1 cellular context compared by ENCODE assay signal in the genomic region with DNA sequence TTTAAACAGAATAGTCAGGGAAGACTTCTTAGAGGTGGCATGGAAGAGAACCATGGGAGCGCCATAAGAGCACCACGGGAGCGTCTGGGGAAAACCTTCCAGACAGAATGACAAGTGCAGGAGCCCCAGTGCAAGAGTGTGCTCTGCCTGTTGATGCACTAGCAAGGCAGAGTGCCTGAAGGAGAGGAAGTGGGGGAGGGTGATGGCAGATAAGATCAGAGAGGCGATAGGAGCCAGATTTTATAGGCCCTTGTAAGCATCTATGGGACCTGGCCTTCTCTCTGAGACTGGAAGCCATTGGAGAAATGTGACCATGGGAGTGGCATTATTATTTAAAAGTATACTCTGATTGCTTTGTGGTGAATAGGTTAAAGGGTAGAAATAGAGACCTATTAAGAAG.
TF ChIP-seq lines count a peak whose summit lies in the region.

No MANE protein-coding gene starts in this region.

TF ChIP-seq in SK-N-SH treated with all-trans-retinoic acid at 6 μM for 48 hours, 23 proteins besides CTCF, POLR2A, EP300 and RAD21 (continued from another document):
- TF ChIP-seq, protein P1, sequence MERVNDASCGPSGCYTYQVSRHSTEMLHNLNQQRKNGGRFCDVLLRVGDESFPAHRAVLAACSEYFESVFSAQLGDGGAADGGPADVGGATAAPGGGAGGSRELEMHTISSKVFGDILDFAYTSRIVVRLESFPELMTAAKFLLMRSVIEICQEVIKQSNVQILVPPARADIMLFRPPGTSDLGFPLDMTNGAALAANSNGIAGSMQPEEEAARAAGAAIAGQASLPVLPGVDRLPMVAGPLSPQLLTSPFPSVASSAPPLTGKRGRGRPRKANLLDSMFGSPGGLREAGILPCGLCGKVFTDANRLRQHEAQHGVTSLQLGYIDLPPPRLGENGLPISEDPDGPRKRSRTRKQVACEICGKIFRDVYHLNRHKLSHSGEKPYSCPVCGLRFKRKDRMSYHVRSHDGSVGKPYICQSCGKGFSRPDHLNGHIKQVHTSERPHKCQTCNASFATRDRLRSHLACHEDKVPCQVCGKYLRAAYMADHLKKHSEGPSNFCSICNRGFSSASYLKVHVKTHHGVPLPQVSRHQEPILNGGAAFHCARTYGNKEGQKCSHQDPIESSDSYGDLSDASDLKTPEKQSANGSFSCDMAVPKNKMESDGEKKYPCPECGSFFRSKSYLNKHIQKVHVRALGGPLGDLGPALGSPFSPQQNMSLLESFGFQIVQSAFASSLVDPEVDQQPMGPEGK (CRISPR knock-in tag; IDR thresholded peaks at IDR 0.05; ENCODE audit: borderline replicate concordance): no peak
- TF ChIP-seq, protein P2, sequence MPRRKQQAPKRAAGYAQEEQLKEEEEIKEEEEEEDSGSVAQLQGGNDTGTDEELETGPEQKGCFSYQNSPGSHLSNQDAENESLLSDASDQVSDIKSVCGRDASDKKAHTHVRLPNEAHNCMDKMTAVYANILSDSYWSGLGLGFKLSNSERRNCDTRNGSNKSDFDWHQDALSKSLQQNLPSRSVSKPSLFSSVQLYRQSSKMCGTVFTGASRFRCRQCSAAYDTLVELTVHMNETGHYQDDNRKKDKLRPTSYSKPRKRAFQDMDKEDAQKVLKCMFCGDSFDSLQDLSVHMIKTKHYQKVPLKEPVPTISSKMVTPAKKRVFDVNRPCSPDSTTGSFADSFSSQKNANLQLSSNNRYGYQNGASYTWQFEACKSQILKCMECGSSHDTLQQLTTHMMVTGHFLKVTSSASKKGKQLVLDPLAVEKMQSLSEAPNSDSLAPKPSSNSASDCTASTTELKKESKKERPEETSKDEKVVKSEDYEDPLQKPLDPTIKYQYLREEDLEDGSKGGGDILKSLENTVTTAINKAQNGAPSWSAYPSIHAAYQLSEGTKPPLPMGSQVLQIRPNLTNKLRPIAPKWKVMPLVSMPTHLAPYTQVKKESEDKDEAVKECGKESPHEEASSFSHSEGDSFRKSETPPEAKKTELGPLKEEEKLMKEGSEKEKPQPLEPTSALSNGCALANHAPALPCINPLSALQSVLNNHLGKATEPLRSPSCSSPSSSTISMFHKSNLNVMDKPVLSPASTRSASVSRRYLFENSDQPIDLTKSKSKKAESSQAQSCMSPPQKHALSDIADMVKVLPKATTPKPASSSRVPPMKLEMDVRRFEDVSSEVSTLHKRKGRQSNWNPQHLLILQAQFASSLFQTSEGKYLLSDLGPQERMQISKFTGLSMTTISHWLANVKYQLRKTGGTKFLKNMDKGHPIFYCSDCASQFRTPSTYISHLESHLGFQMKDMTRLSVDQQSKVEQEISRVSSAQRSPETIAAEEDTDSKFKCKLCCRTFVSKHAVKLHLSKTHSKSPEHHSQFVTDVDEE (CRISPR knock-in tag; IDR thresholded peaks at IDR 0.05): no peak
- no peak for TF ChIP-seq ESRRG (CRISPR knock-in tag; IDR thresholded peaks at IDR 0.05)
